11 cellular contexts compared by ENCODE assay signal in the genomic region with DNA sequence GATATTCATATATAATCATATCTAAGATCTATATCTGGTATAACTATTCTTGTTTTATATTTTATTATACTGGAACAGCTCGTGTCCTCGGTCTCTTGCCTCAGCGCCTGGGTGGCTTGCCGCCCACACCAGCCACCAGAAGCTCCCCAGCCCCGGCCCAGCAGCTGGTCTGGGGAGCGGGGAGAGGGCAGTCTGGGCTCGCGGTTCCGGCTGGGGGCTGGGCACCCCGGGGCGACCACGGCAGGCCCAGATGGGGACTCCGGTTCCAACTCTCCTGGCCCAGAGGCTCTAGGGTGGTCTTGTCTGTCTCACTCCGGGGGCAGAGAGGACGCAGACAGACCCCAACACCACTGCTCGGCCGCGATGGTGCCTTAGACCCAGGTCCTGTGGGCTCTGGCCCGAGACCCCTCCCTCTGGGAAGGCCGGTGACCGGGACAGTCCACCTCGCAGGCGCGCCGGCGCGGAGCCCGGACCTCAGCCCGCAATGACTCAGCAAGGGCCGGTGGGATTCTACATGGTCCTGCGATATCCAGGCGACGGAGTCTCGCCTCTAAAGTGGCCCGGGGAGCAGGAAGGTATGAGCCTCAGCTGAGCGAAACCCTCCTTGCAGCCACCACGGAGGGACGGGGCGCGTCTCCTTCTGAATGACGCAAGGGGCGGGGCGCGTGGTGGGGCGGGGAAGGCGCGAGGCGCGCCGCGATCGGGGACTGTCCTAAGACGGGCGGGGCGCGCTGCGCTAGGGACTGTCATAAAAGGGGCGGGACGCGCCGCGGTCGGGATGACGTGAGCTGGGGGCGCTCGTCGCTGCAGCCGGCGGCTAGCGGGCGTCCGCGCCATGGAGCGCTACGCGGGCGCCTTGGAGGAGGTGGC. TPM values are rescaled to one million over a fixed set of nuclear protein-coding genes. Genes with fewer than 3 reads are reported as not detected.
DNase-seq lines count a peak whose midpoint lies in the region; ATAC-seq and TF ChIP-seq lines count a peak whose summit lies in the region.
"Had no signal": no experiment of that assay in that cellular context is flagged by ENCODE, and none has a peak within 500 bp of the region (broad histone marks: within the 10 kb centered on the region; RNA-seq: fewer than 3 reads in every experiment).

Gene DGCR6 (plus strand): TSS at position 781 of the 870 bp plus-strand sequence. CDS start 55 bp downstream, at position 836.

- H3K36me3 Mint-ChIP-seq in CD4-positive, CD25-positive, alpha-beta regulatory T cell = no peaks in the 10 kb centered on the region

- H3K9me3 ChIP-seq in CD4-positive, CD25-positive, alpha-beta regulatory T cell (ENCODE audit: control insufficient read depth in 2 of 2, low read length in 2 of 2) = no peaks in the 10 kb centered on the region
- no peaks in the 10 kb centered on the region for H3K9me3 ChIP-seq in heart left ventricle

- no peaks in the 10 kb centered on the region for H3K36me3 ChIP-seq in CD4-positive, CD25-positive, alpha-beta regulatory T cell (ENCODE audit: control insufficient read depth, insufficient read depth, low read length)
- no peaks in the 10 kb centered on the region for H3K36me3 ChIP-seq in heart left ventricle

- peak; percentile 98 to 99 for ATAC-seq in CD4-positive, CD25-positive, alpha-beta regulatory T cell (ENCODE audit: low read depth in 2 of 2)
- peak; percentile 93 for ATAC-seq in GM21381 (IDR thresholded peaks at IDR 0.05; ENCODE audit: unreplicated experiment)
- ATAC-seq in HG03280 (IDR thresholded peaks at IDR 0.05; ENCODE audit: unreplicated experiment) = peak; percentile 92
- ATAC-seq in heart left ventricle = peak; percentile 96 to 98 (median 96)

- TF ChIP-seq CTCF in heart left ventricle (IDR thresholded peaks at IDR 0.05) (no peak), GM10248 (IDR thresholded peaks at IDR 0.05; ENCODE audit: control extremely low read depth, extremely low read depth, low read depth, missing control alignments) (no peak)

- H3K4me3 Mint-ChIP-seq in CD4-positive, CD25-positive, alpha-beta regulatory T cell = no peak within 1 kb of the TSS

- no peak within 1 kb of the TSS for H3K27ac Mint-ChIP-seq in CD4-positive, CD25-positive, alpha-beta regulatory T cell

- DNase-seq in CD4-positive, CD25-positive, alpha-beta regulatory T cell = no peak
- DNase-seq in heart left ventricle (peak in 1 of 5 donors; percentile 18), NCI-H345 (lab: John Stamatoyannopoulos, UW) (no peak), COR-L47 (lab: John Stamatoyannopoulos, UW) (no peak), SIG-M5 (lab: John Stamatoyannopoulos, UW) (no peak), GM10248 (ENCODE audit: extremely low spot score) (no peak)
- DNase-seq: NCI-H1694 treated with DMSO at 0.1 percent for 48 hours had no signal

- POLR2A ChIA-PET in GM10248 (lab: Yijun Ruan, JAX) = interaction anchor here (0.5 kb wide), 1 partner anchor 1029 kb away, joined by 3 read pairs; no protein-coding TSS in a partner anchor

- H3K4me1 Mint-ChIP-seq in CD4-positive, CD25-positive, alpha-beta regulatory T cell = no peaks in the 10 kb centered on the region

- H3K27me3 ChIP-seq in CD4-positive, CD25-positive, alpha-beta regulatory T cell (ENCODE audit: control insufficient read depth, insufficient read depth, low read length) = no peaks in the 10 kb centered on the region
- H3K27me3 ChIP-seq in heart left ventricle = no peaks in the 10 kb centered on the region

- H3K27ac ChIP-seq in CD4-positive, CD25-positive, alpha-beta regulatory T cell (ENCODE audit: insufficient read depth, low read length, poor library complexity, severe bottlenecking) = no peak within 1 kb of the TSS
- peak within 1 kb of the TSS in 1 of 12 donors; percentile 16 for H3K27ac ChIP-seq in heart left ventricle
- H3K27ac ChIP-seq: C4-2B, parathyroid adenoma had no signal

- TF ChIP-seq POLR2A in heart left ventricle (IDR thresholded peaks at IDR 0.05) = no peak

- 10% methylated on average over 9 of the region's 77 CpGs; no CpG with 5 or more reads in 2 of the 4 donors for WGBS in heart left ventricle, 4 donors

- CTCF ChIA-PET in GM10248 (lab: Yijun Ruan, JAX) = interaction anchor here (1.0 kb wide), 1 partner anchor 64 kb away, joined by 3 read pairs; no protein-coding TSS in a partner anchor

- no peaks in the 10 kb centered on the region for H3K4me1 ChIP-seq in CD4-positive, CD25-positive, alpha-beta regulatory T cell (ENCODE audit: control insufficient read depth, insufficient read depth, low read length, poor library complexity, severe bottlenecking)
- no peaks in the 10 kb centered on the region for H3K4me1 ChIP-seq in heart left ventricle
- H3K4me1 ChIP-seq: parathyroid adenoma had no signal

- no peaks in the 10 kb centered on the region for H3K9me3 Mint-ChIP-seq in CD4-positive, CD25-positive, alpha-beta regulatory T cell

- H3K4me3 ChIP-seq in CD4-positive, CD25-positive, alpha-beta regulatory T cell (ENCODE audit: low read depth, low read length) = no peak within 1 kb of the TSS
- peak within 1 kb of the TSS in 1 of 12 donors; percentile 21 for H3K4me3 ChIP-seq in heart left ventricle

- H3K27me3 Mint-ChIP-seq in CD4-positive, CD25-positive, alpha-beta regulatory T cell = no peaks in the 10 kb centered on the region

- intact Hi-C loops in heart left ventricle (cut with DNase I) = no loop called here

RNA-seq across cellular contexts. Expression of gene DGCR6, which starts in this region (rescaled TPM):
- total RNA-seq in CD4-positive, CD25-positive, alpha-beta regulatory T cell = 6.5 TPM
- polyA plus RNA-seq in CD4-positive, CD25-positive, alpha-beta regulatory T cell = 1 to 10 TPM in 1 of 4 donors, under 1 TPM in 3; 0.07 to 1.8 (median 0.47) TPM
- 10 to 100 TPM in 4 of 9 donors, 1 to 10 TPM in 5; 6.4 to 47.0 (median 8.2) TPM for total RNA-seq in heart left ventricle
- polyA plus RNA-seq in heart left ventricle = 1 to 10 TPM; 3.5 to 7.7 TPM
